21 cellular contexts compared by ENCODE assay signal in the genomic region with DNA sequence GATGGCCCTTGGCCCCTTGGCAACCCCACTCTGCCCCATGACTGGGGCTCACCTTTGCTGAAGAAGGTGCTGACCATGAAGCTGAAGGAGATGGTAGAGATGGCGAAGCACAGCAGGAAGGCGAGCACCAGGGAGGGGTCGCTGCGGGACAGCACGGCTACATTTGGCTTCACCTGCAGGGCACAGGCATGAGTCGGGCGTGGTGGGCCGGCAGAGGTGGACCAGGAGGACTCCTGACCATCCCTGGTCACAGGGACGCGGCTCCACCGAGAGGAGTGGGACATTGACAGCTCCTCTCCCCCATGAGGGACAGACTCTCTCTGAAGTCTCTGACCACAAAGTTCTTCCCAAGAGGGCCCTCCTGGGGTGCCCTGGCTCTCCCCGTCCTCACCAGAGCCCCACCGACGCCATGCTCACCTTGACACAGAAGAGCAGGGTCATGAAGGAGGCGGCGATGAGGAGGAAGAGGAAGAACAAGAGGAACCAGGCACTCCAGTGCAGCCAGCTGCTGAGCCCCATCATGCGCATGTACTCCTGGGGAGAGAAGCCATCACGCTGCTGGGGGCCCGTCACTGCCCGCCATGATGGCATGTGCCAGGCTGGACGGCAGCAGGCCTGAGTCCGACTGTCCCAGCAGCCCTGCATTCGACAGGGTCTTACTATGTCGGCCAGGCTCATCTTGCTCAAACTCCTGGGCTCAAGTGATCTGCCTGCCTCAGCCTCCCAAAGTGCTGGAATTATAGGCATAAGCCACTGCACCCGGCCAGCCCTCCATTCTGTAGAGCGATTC.
"Had no signal": no experiment of that assay in that cellular context is flagged by ENCODE, and none has a peak within 500 bp of the region (broad histone marks: within the 10 kb centered on the region; RNA-seq: fewer than 3 reads in every experiment).

No MANE protein-coding gene starts in this region.

- H3K4me1 Mint-ChIP-seq: naive thymus-derived CD4-positive, alpha-beta T cell; nephron progenitor cell; stimulated activated naive B cell treated with anti-CD40 and anti-IgM and Interleukin-4, amounts not matched to agents 10 μg/mL and 1 μg/mL and 100 μg/mL, for 72 hours had no signal

- H3K9me3 ChIP-seq: pancreas, right lobe of liver, suprapubic skin had no signal

- H3K27me3 ChIP-seq: pancreas, right lobe of liver, suprapubic skin had no signal

- H3K27ac Mint-ChIP-seq: effector memory CD8-positive, alpha-beta T cell; nephron progenitor cell; stimulated activated naive B cell treated with anti-CD40 and anti-IgM and Interleukin-4, amounts not matched to agents 10 μg/mL and 1 μg/mL and 100 μg/mL, for 72 hours; stimulated activated naive CD8-positive, alpha-beta T cell treated with anti-CD3 and anti-CD28 coated beads, Interleukin-15, Interleukin-2, amounts not matched to agents 100 ng/mL and 50 ng/mL, for 24 hours; type B pancreatic cell had no signal

- H3K36me3 Mint-ChIP-seq: type B pancreatic cell had no signal

- ATAC-seq: effector memory CD8-positive, alpha-beta T cell; naive thymus-derived CD4-positive, alpha-beta T cell; pancreas; stimulated activated naive B cell treated with anti-CD40 and anti-IgM and Interleukin-4, amounts not matched to agents 10 μg/mL and 1 μg/mL and 100 μg/mL, for 72 hours had no signal

- H3K4me3 Mint-ChIP-seq: effector memory CD8-positive, alpha-beta T cell; naive thymus-derived CD4-positive, alpha-beta T cell; nephron progenitor cell; stimulated activated naive B cell treated with anti-CD40 and anti-IgM and Interleukin-4, amounts not matched to agents 10 μg/mL and 1 μg/mL and 100 μg/mL, for 72 hours; stimulated activated naive CD8-positive, alpha-beta T cell treated with anti-CD3 and anti-CD28 coated beads, Interleukin-15, Interleukin-2, amounts not matched to agents 100 ng/mL and 50 ng/mL, for 24 hours; type B pancreatic cell had no signal

- H3K27me3 Mint-ChIP-seq: effector memory CD8-positive, alpha-beta T cell; naive thymus-derived CD4-positive, alpha-beta T cell; stimulated activated naive CD8-positive, alpha-beta T cell treated with anti-CD3 and anti-CD28 coated beads, Interleukin-15, Interleukin-2, amounts not matched to agents 100 ng/mL and 50 ng/mL, for 24 hours; type B pancreatic cell had no signal

- FAIRE-seq: frontal cortex, keratinocyte, pancreas, small intestine had no signal

- H3K9me3 Mint-ChIP-seq: effector memory CD8-positive, alpha-beta T cell; naive thymus-derived CD4-positive, alpha-beta T cell; nephron progenitor cell; stimulated activated naive B cell treated with anti-CD40 and anti-IgM and Interleukin-4, amounts not matched to agents 10 μg/mL and 1 μg/mL and 100 μg/mL, for 72 hours; stimulated activated naive CD8-positive, alpha-beta T cell treated with anti-CD3 and anti-CD28 coated beads, Interleukin-15, Interleukin-2, amounts not matched to agents 100 ng/mL and 50 ng/mL, for 24 hours; type B pancreatic cell had no signal

- DNase-seq: cerebellar nuclear complex; cortex of kidney; effector memory CD8-positive, alpha-beta T cell; mammary epithelial cell; mesendoderm; midbrain; naive thymus-derived CD4-positive, alpha-beta T cell; nephron progenitor cell; occipital lobe; retina; right lobe of liver; small intestine; stimulated activated CD4-positive, alpha-beta T cell treated with anti-CD3 and anti-CD28 coated beads, Interleukin-15, amount 100 ng/mL, for 24 hours; stimulated activated CD4-positive, alpha-beta T cell treated with anti-CD3 and anti-CD28 coated beads, Interleukin-2, amount 100 ng/mL, for 48 hours; stimulated activated naive B cell treated with anti-CD40 and anti-IgM and Interleukin-4, amounts not matched to agents 10 μg/mL and 1 μg/mL and 100 μg/mL, for 72 hours had no signal

- H3K4me3 ChIP-seq: pancreas, right lobe of liver, suprapubic skin had no signal

- H3K4me1 ChIP-seq: pancreas, right lobe of liver, suprapubic skin had no signal

- H3K27ac ChIP-seq: pancreas, right lobe of liver, suprapubic skin had no signal

- H3K36me3 ChIP-seq: right lobe of liver had no signal
